1 cellular context compared by ENCODE assay signal in the genomic region with DNA sequence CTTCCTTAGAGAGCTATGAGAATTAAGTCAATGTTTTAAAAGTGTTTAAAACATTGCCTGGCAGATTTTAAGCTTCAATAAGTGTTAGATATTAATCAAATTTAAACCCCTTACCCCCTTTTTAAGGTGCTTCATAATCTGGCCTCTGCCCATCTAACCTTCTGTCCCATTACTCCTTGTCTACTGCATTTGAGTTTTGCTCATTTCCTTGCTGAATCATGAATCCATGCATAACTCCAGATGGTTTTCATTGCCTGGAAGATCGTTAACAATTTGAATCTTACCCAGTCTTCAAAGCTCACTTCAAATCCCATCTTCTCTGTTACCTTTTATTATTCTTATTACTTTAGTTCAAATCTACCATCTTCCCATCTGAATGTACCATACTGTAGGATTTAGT.
TF ChIP-seq lines count a peak whose summit lies in the region.

No MANE protein-coding gene starts in this region.

TF ChIP-seq in K562, 482 proteins besides CTCF, POLR2A, EP300 and RAD21:
- TF ChIP-seq UBTF (IDR thresholded peaks at IDR 0.05; ENCODE audit: borderline replicate concordance in 1 of 2, low read depth in 2 of 2, low read length in 2 of 2), result no peak
- TF ChIP-seq ZNF133 (CRISPR knock-in tag; IDR thresholded peaks at IDR 0.05), result no peak
- TF ChIP-seq CLOCK (CRISPR knock-in tag; IDR thresholded peaks at IDR 0.05; ENCODE audit: borderline replicate concordance), result no peak
- TF ChIP-seq HDAC8 (tag; IDR thresholded peaks at IDR 0.05), result no peak
- TF ChIP-seq HDAC2 (IDR thresholded peaks at IDR 0.05), result no peak
- TF ChIP-seq RBM17 (IDR thresholded peaks at IDR 0.05; ENCODE audit: borderline replicate concordance, low read depth, low read length), result no peak
- TF ChIP-seq ZFP91 (CRISPR knock-in tag; IDR thresholded peaks at IDR 0.05), result no peak
- no peak for TF ChIP-seq ETS1 (conservative IDR thresholded peaks at IDR 0.05; ENCODE audit: control insufficient read depth, low read depth, low read length)
- no peak for TF ChIP-seq TRIM24 (IDR thresholded peaks at IDR 0.05)
- no peak for TF ChIP-seq SMARCC2 (IDR thresholded peaks at IDR 0.05; ENCODE audit: low read depth)
